ENCODE assay signal across 9 cellular contexts in genomic region chr21:44065428-44065827, GRCh38. TPM values are rescaled to one million over a fixed set of nuclear protein-coding genes. Genes with fewer than 3 reads are reported as not detected.
A peak's percentile ranks its signal among the peaks of the same experiment; 100 is the strongest.
DNase-seq lines count a peak whose midpoint lies in the region; ATAC-seq and TF ChIP-seq lines count a peak whose summit lies in the region.
"Had no signal": no experiment of that assay in that cellular context is flagged by ENCODE, and none has a peak within 500 bp of the region (broad histone marks: within the 10 kb centered on the region; RNA-seq: fewer than 3 reads in every experiment).

No MANE protein-coding gene starts in this region.

- WGBS in hepatocyte (ENCODE audit: low lambda C conversion rate, missing lambda C conversion rate): 88% methylated on average over 9 of the region's 9 CpGs
- no CpG with 5 or more reads among the region's 9 CpGs for WGBS in neuronal stem cell (ENCODE audit: extremely low coverage in 2 of 2, insufficient read length in 2 of 2, insufficient replicate concordance in 1 of 2), 2 donors

- no peaks in the 10 kb centered on the region for H4K20me1 ChIP-seq in hepatocyte (ENCODE audit: insufficient read depth, poor library complexity, severe bottlenecking)

- ATAC-seq in GM21619 (IDR thresholded peaks at IDR 0.05; ENCODE audit: unreplicated experiment) (no peak), HG03432 (IDR thresholded peaks at IDR 0.05; ENCODE audit: unreplicated experiment) (no peak)

- no peak overlapping the region for H2AK5ac ChIP-seq in neuronal stem cell (ENCODE audit: low read depth, low read length)

- H3K23ac ChIP-seq in neuronal stem cell (ENCODE audit: low read depth, low read length, poor library complexity): no peak overlapping the region

- H3K4me2 ChIP-seq in hepatocyte: no peak overlapping the region
- H3K4me2 ChIP-seq in neuronal stem cell (ENCODE audit: insufficient read depth, low read length, poor library complexity, severe bottlenecking): no peak overlapping the region

- H4K8ac ChIP-seq in neuronal stem cell (ENCODE audit: low read depth, low read length): no peak overlapping the region

- H2BK5ac ChIP-seq in neuronal stem cell (ENCODE audit: low read length): no peak overlapping the region

- H3K4me1 ChIP-seq in hepatocyte (ENCODE audit: insufficient read depth) (no peaks in the 10 kb centered on the region), neuronal stem cell (ENCODE audit: control insufficient read depth in 2 of 2, insufficient read depth in 1 of 2, low read depth in 1 of 2, low read length in 2 of 2) (peaks cover 5 to 11% of the 10 kb centered on the region in 2 donors)

- H3K14ac ChIP-seq in neuronal stem cell (ENCODE audit: low read length): no peak overlapping the region

- no peak overlapping the region for H3K4me3 ChIP-seq in hepatocyte
- no peak overlapping the region for H3K4me3 ChIP-seq in neuronal stem cell (ENCODE audit: low read length in 2 of 2)
- no peak overlapping the region for H3K4me3 ChIP-seq in H7 (ENCODE audit: insufficient read depth, low read depth, low read length)
- H3K4me3 ChIP-seq: skin epidermis had no signal

- H3K9ac ChIP-seq in neuronal stem cell (ENCODE audit: low read depth, low read length, poor library complexity): no peak overlapping the region

- no peaks in the 10 kb centered on the region for H3K9me2 ChIP-seq in hepatocyte (replicated peaks; ENCODE audit: insufficient read depth)

- H4K91ac ChIP-seq in neuronal stem cell (ENCODE audit: low read depth, low read length, poor library complexity): no peak overlapping the region

- no peaks in the 10 kb centered on the region for H3K27me3 ChIP-seq in hepatocyte
- H3K27me3 ChIP-seq in neuronal stem cell (ENCODE audit: control insufficient read depth in 3 of 3, insufficient read depth in 3 of 3, low read depth in 1 of 3, low read length in 3 of 3): no peaks in the 10 kb centered on the region
- H3K27me3 ChIP-seq in H7 (ENCODE audit: control insufficient read depth, insufficient read depth, low read length): no peaks in the 10 kb centered on the region

- no peak overlapping the region for H3K18ac ChIP-seq in neuronal stem cell (ENCODE audit: low read length)

- H3K27ac ChIP-seq in hepatocyte (peak overlapping the region; percentile 1), neuronal stem cell (replicated peaks; ENCODE audit: low read length) (no peak overlapping the region)

- no peak overlapping the region for H2BK12ac ChIP-seq in neuronal stem cell (ENCODE audit: low read length)

- TF ChIP-seq CTCF in hepatocyte (IDR thresholded peaks at IDR 0.05; ENCODE audit: poor library complexity): no peak

- no peak overlapping the region for H2BK120ac ChIP-seq in neuronal stem cell (ENCODE audit: low read depth, low read length)

- peaks cover 15% of the 10 kb centered on the region for H3K79me2 ChIP-seq in hepatocyte

- no peaks in the 10 kb centered on the region for H3K79me1 ChIP-seq in neuronal stem cell (ENCODE audit: low read depth, low read length)

- H3K4ac ChIP-seq in neuronal stem cell (ENCODE audit: low read length): no peak overlapping the region

- no peak overlapping the region for H2AFZ ChIP-seq in hepatocyte
- no peak overlapping the region for H2AFZ ChIP-seq in neuronal stem cell (ENCODE audit: low read length)

- peak; percentile 51 for DNase-seq in KBM-7
- DNase-seq in activated CD8-positive, alpha-beta memory T cell treated with anti-CD3 and anti-CD28 coated beads for 48 hours (ENCODE audit: low read depth in 2 of 3, low spot score in 2 of 3): peak in 2 of 3 experiments; percentile 44 to 48
- DNase-seq in hepatocyte (ENCODE audit: low spot score): no peak
- peak; percentile 68 for DNase-seq in stimulated activated naive CD4-positive, alpha-beta T cell treated with Interleukin-2 at 50 U/mL for 16 hours (lab: John Stamatoyannopoulos, UW)
- no peak for DNase-seq in neuronal stem cell (ENCODE audit: low spot score)
- no peak for DNase-seq in H7

- in situ Hi-C loops in KBM-7 (cut with MboI; ENCODE audit: low pct_unique_long_range_greater_than_20kb, low sequenced_read_pairs): no loop called here

- H3K9me3 ChIP-seq in hepatocyte (ENCODE audit: low read depth) (no peaks in the 10 kb centered on the region), neuronal stem cell (replicated peaks in 1 of 2; ENCODE audit: control insufficient read depth in 2 of 2, insufficient read depth in 1 of 2, low read depth in 1 of 2, low read length in 2 of 2) (no peaks in the 10 kb centered on the region)

- H3K36me3 ChIP-seq in hepatocyte (replicated peaks; ENCODE audit: insufficient read depth, low read depth) (no peaks in the 10 kb centered on the region), neuronal stem cell (replicated peaks in 1 of 2; ENCODE audit: control insufficient read depth in 2 of 2, insufficient read depth in 2 of 2, low read length in 2 of 2) (peaks cover 14 to 83% of the 10 kb centered on the region in 2 donors), H7 (replicated peaks; ENCODE audit: control insufficient read depth, insufficient read depth, low read length) (peaks cover 5% of the 10 kb centered on the region)

- no peak overlapping the region for H2BK15ac ChIP-seq in neuronal stem cell (ENCODE audit: low read length)

RNA-seq across cellular contexts. Expression of gene PWP2, which starts 41.8 kb away (rescaled TPM):
- total RNA-seq in hepatocyte: 1.3 and 3.3 TPM in 2 replicates
- polyA plus RNA-seq in hepatocyte: 0.36 and 1.4 TPM in 2 replicates
- 1.2 TPM for polyA plus RNA-seq in neuronal stem cell (2013, experiment 1 of 2)
- 0.69 TPM for polyA plus RNA-seq in neuronal stem cell (2013, experiment 2 of 2)
- 4.1 and 8.6 TPM in 2 replicates for total RNA-seq in H7 (2014; rRNA removed; shearing (Covaris generic))

RNA-seq across cellular contexts. Expression of gene TRAPPC10, which starts 53.3 kb away (rescaled TPM):
- total RNA-seq in hepatocyte: 16.6 and 17.7 TPM in 2 replicates
- 12.9 and 13.1 TPM in 2 replicates for polyA plus RNA-seq in hepatocyte
- polyA plus RNA-seq in neuronal stem cell (2013, experiment 1 of 2): 11.6 TPM
- 12.2 TPM for polyA plus RNA-seq in neuronal stem cell (2013, experiment 2 of 2)
- 24.8 and 34.5 TPM in 2 replicates for total RNA-seq in H7 (2014; rRNA removed; shearing (Covaris generic))

Comparison
In these comparisons a context has a peak if more than half of its experiments do, and no peak if none do; other contexts are left out.
1. DNase-seq: peak in KBM-7 (single experiment), activated CD8-positive, alpha-beta memory T cell treated with anti-CD3 and anti-CD28 coated beads for 48 hours (2 of 3) and stimulated activated naive CD4-positive, alpha-beta T cell treated with Interleukin-2 at 50 U/mL for 16 hours (single experiment); none in hepatocyte (single experiment), neuronal stem cell (single experiment) and H7 (single experiment).